In the genomic region with DNA sequence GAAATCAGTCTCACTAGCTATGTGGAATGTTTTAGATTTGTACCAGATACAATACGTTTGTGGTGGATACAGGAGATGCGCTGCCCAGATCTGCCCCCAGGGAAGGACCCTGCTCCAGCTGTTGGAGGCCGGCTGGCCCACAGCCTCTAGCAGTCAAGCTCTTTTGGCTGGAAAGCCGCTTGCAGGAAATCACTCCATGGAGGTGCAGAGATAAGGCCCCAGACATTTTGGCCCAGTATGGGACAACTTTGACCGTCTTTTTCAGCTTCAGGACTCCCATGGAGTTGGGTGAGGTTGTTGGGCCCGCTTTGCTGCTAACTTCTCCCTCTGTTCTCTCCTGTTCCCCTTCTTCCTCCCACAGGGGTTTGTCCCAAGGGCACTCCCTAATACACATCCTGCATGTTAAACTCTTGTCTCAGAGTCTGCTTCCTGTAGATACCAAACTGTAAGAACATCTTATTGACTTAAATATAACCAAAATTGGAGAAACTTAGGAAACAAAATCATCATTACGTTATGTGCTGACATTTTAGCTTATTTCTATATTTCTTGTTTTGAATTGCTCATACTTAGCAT, we compare ENCODE assay signal across 2 cellular contexts.
TF ChIP-seq lines count a peak whose summit lies in the region.

No MANE protein-coding gene starts in this region.

TF ChIP-seq in SK-N-SH, 30 proteins besides CTCF, POLR2A, EP300 and RAD21:
- no peak for TF ChIP-seq RFX5 (IDR thresholded peaks at IDR 0.05; ENCODE audit: low read length)
- TF ChIP-seq NRF1 (IDR thresholded peaks at IDR 0.05; ENCODE audit: low read depth, low read length): no peak
- TF ChIP-seq, protein P1, sequence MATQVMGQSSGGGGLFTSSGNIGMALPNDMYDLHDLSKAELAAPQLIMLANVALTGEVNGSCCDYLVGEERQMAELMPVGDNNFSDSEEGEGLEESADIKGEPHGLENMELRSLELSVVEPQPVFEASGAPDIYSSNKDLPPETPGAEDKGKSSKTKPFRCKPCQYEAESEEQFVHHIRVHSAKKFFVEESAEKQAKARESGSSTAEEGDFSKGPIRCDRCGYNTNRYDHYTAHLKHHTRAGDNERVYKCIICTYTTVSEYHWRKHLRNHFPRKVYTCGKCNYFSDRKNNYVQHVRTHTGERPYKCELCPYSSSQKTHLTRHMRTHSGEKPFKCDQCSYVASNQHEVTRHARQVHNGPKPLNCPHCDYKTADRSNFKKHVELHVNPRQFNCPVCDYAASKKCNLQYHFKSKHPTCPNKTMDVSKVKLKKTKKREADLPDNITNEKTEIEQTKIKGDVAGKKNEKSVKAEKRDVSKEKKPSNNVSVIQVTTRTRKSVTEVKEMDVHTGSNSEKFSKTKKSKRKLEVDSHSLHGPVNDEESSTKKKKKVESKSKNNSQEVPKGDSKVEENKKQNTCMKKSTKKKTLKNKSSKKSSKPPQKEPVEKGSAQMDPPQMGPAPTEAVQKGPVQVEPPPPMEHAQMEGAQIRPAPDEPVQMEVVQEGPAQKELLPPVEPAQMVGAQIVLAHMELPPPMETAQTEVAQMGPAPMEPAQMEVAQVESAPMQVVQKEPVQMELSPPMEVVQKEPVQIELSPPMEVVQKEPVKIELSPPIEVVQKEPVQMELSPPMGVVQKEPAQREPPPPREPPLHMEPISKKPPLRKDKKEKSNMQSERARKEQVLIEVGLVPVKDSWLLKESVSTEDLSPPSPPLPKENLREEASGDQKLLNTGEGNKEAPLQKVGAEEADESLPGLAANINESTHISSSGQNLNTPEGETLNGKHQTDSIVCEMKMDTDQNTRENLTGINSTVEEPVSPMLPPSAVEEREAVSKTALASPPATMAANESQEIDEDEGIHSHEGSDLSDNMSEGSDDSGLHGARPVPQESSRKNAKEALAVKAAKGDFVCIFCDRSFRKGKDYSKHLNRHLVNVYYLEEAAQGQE (IDR thresholded peaks at IDR 0.05; ENCODE audit: low read depth, low read length): no peak
- no peak for TF ChIP-seq GABPA (IDR thresholded peaks at IDR 0.05; ENCODE audit: low read depth)
- no peak for TF ChIP-seq RCOR1 (IDR thresholded peaks at IDR 0.05; ENCODE audit: low read length)
- no peak for TF ChIP-seq JUND (IDR thresholded peaks at IDR 0.05)
- no peak for TF ChIP-seq TAF1 (IDR thresholded peaks at IDR 0.05; ENCODE audit: borderline replicate concordance, low read depth, low read length)
- no peak for TF ChIP-seq RXRA (IDR thresholded peaks at IDR 0.05; ENCODE audit: borderline replicate concordance, low read depth)
- TF ChIP-seq POLR2AphosphoS5 (IDR thresholded peaks at IDR 0.05; ENCODE audit: low read depth, low read length): no peak
- TF ChIP-seq NFIC (IDR thresholded peaks at IDR 0.05; ENCODE audit: borderline replicate concordance): no peak
- TF ChIP-seq, protein P2, sequence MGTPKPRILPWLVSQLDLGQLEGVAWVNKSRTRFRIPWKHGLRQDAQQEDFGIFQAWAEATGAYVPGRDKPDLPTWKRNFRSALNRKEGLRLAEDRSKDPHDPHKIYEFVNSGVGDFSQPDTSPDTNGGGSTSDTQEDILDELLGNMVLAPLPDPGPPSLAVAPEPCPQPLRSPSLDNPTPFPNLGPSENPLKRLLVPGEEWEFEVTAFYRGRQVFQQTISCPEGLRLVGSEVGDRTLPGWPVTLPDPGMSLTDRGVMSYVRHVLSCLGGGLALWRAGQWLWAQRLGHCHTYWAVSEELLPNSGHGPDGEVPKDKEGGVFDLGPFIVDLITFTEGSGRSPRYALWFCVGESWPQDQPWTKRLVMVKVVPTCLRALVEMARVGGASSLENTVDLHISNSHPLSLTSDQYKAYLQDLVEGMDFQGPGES (IDR thresholded peaks at IDR 0.05; ENCODE audit: low read depth, low read length): no peak
- TF ChIP-seq TCF12 (IDR thresholded peaks at IDR 0.05): no peak
- TF ChIP-seq FOXM1 (IDR thresholded peaks at IDR 0.05; ENCODE audit: low read depth): no peak
- TF ChIP-seq, protein P3, sequence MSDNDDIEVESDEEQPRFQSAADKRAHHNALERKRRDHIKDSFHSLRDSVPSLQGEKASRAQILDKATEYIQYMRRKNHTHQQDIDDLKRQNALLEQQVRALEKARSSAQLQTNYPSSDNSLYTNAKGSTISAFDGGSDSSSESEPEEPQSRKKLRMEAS (IDR thresholded peaks at IDR 0.05; ENCODE audit: low read depth): no peak
- no peak for TF ChIP-seq YY1 (IDR thresholded peaks at IDR 0.05; ENCODE audit: low read depth)
- TF ChIP-seq, protein P4, sequence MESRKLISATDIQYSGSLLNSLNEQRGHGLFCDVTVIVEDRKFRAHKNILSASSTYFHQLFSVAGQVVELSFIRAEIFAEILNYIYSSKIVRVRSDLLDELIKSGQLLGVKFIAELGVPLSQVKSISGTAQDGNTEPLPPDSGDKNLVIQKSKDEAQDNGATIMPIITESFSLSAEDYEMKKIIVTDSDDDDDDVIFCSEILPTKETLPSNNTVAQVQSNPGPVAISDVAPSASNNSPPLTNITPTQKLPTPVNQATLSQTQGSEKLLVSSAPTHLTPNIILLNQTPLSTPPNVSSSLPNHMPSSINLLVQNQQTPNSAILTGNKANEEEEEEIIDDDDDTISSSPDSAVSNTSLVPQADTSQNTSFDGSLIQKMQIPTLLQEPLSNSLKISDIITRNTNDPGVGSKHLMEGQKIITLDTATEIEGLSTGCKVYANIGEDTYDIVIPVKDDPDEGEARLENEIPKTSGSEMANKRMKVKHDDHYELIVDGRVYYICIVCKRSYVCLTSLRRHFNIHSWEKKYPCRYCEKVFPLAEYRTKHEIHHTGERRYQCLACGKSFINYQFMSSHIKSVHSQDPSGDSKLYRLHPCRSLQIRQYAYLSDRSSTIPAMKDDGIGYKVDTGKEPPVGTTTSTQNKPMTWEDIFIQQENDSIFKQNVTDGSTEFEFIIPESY (IDR thresholded peaks at IDR 0.05; ENCODE audit: borderline replicate concordance, low read depth): no peak
- TF ChIP-seq FOSL2 (IDR thresholded peaks at IDR 0.05; ENCODE audit: borderline replicate concordance, low read depth): no peak
- TF ChIP-seq, protein P5, sequence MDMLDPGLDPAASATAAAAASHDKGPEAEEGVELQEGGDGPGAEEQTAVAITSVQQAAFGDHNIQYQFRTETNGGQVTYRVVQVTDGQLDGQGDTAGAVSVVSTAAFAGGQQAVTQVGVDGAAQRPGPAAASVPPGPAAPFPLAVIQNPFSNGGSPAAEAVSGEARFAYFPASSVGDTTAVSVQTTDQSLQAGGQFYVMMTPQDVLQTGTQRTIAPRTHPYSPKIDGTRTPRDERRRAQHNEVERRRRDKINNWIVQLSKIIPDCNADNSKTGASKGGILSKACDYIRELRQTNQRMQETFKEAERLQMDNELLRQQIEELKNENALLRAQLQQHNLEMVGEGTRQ (IDR thresholded peaks at IDR 0.05; ENCODE audit: borderline replicate concordance, low read depth, low read length): no peak
- TF ChIP-seq SIN3A (IDR thresholded peaks at IDR 0.05; ENCODE audit: borderline replicate concordance, low read depth, low read length): no peak

TF ChIP-seq in SK-N-SH treated with all-trans-retinoic acid at 6 μM for 48 hours, 23 proteins besides CTCF, POLR2A, EP300 and RAD21:
- no peak for TF ChIP-seq OSR1 (CRISPR knock-in tag; IDR thresholded peaks at IDR 0.05)
- no peak for TF ChIP-seq CSDC2 (CRISPR knock-in tag; IDR thresholded peaks at IDR 0.05)
- no peak for TF ChIP-seq GLIS3 (CRISPR knock-in tag; IDR thresholded peaks at IDR 0.05)
- no peak for TF ChIP-seq ZFP3 (CRISPR knock-in tag; IDR thresholded peaks at IDR 0.05)
- TF ChIP-seq TCF4 (CRISPR knock-in tag; IDR thresholded peaks at IDR 0.05; ENCODE audit: borderline replicate concordance): no peak
- TF ChIP-seq, protein P6, sequence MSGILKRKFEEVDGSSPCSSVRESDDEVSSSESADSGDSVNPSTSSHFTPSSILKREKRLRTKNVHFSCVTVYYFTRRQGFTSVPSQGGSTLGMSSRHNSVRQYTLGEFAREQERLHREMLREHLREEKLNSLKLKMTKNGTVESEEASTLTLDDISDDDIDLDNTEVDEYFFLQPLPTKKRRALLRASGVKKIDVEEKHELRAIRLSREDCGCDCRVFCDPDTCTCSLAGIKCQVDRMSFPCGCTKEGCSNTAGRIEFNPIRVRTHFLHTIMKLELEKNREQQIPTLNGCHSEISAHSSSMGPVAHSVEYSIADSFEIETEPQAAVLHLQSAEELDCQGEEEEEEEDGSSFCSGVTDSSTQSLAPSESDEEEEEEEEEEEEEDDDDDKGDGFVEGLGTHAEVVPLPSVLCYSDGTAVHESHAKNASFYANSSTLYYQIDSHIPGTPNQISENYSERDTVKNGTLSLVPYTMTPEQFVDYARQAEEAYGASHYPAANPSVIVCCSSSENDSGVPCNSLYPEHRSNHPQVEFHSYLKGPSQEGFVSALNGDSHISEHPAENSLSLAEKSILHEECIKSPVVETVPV (CRISPR knock-in tag; IDR thresholded peaks at IDR 0.05): no peak
- TF ChIP-seq, protein P7, sequence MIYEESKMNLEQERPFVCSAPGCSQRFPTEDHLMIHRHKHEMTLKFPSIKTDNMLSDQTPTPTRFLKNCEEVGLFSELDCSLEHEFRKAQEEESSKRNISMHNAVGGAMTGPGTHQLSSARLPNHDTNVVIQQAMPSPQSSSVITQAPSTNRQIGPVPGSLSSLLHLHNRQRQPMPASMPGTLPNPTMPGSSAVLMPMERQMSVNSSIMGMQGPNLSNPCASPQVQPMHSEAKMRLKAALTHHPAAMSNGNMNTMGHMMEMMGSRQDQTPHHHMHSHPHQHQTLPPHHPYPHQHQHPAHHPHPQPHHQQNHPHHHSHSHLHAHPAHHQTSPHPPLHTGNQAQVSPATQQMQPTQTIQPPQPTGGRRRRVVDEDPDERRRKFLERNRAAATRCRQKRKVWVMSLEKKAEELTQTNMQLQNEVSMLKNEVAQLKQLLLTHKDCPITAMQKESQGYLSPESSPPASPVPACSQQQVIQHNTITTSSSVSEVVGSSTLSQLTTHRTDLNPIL (CRISPR knock-in tag; IDR thresholded peaks at IDR 0.05; ENCODE audit: low read depth): no peak
- TF ChIP-seq ESRRG (CRISPR knock-in tag; IDR thresholded peaks at IDR 0.05): no peak
- TF ChIP-seq, protein P8, sequence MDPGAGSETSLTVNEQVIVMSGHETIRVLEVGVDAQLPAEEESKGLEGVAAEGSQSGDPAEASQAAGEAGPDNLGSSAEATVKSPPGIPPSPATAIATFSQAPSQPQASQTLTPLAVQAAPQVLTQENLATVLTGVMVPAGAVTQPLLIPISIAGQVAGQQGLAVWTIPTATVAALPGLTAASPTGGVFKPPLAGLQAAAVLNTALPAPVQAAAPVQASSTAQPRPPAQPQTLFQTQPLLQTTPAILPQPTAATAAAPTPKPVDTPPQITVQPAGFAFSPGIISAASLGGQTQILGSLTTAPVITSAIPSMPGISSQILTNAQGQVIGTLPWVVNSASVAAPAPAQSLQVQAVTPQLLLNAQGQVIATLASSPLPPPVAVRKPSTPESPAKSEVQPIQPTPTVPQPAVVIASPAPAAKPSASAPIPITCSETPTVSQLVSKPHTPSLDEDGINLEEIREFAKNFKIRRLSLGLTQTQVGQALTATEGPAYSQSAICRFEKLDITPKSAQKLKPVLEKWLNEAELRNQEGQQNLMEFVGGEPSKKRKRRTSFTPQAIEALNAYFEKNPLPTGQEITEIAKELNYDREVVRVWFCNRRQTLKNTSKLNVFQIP (CRISPR knock-in tag; IDR thresholded peaks at IDR 0.05; ENCODE audit: borderline replicate concordance, low read depth): no peak
- no peak for TF ChIP-seq TOX (CRISPR knock-in tag; IDR thresholded peaks at IDR 0.05; ENCODE audit: borderline replicate concordance)
